Comparison of ENCODE assay signal across 1 cellular context in the genomic region with DNA sequence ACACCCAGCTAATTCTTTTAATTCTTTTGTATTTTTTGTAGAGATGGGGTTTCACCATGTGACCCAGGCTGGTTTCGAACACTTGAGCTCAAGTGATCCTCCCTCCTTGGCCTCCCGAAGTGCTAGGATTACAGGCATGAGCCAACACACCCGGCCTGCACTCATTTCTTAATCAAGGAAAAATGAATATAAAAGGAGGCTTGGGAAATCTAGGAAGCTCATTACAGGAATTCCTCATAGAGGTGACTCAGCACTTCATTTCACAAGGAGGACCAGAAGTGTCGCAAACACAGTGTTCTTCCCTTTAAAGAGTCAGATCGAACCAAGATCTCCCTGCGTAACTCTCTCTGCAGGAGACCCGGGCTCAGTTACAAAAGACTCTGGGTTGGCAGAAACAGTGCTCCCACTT.
TF ChIP-seq lines count a peak whose summit lies in the region.

No MANE protein-coding gene starts in this region.

TF ChIP-seq in GM23338, 12 proteins besides CTCF, POLR2A, EP300 and RAD21 (continued from another document):
- TF ChIP-seq, protein P1, sequence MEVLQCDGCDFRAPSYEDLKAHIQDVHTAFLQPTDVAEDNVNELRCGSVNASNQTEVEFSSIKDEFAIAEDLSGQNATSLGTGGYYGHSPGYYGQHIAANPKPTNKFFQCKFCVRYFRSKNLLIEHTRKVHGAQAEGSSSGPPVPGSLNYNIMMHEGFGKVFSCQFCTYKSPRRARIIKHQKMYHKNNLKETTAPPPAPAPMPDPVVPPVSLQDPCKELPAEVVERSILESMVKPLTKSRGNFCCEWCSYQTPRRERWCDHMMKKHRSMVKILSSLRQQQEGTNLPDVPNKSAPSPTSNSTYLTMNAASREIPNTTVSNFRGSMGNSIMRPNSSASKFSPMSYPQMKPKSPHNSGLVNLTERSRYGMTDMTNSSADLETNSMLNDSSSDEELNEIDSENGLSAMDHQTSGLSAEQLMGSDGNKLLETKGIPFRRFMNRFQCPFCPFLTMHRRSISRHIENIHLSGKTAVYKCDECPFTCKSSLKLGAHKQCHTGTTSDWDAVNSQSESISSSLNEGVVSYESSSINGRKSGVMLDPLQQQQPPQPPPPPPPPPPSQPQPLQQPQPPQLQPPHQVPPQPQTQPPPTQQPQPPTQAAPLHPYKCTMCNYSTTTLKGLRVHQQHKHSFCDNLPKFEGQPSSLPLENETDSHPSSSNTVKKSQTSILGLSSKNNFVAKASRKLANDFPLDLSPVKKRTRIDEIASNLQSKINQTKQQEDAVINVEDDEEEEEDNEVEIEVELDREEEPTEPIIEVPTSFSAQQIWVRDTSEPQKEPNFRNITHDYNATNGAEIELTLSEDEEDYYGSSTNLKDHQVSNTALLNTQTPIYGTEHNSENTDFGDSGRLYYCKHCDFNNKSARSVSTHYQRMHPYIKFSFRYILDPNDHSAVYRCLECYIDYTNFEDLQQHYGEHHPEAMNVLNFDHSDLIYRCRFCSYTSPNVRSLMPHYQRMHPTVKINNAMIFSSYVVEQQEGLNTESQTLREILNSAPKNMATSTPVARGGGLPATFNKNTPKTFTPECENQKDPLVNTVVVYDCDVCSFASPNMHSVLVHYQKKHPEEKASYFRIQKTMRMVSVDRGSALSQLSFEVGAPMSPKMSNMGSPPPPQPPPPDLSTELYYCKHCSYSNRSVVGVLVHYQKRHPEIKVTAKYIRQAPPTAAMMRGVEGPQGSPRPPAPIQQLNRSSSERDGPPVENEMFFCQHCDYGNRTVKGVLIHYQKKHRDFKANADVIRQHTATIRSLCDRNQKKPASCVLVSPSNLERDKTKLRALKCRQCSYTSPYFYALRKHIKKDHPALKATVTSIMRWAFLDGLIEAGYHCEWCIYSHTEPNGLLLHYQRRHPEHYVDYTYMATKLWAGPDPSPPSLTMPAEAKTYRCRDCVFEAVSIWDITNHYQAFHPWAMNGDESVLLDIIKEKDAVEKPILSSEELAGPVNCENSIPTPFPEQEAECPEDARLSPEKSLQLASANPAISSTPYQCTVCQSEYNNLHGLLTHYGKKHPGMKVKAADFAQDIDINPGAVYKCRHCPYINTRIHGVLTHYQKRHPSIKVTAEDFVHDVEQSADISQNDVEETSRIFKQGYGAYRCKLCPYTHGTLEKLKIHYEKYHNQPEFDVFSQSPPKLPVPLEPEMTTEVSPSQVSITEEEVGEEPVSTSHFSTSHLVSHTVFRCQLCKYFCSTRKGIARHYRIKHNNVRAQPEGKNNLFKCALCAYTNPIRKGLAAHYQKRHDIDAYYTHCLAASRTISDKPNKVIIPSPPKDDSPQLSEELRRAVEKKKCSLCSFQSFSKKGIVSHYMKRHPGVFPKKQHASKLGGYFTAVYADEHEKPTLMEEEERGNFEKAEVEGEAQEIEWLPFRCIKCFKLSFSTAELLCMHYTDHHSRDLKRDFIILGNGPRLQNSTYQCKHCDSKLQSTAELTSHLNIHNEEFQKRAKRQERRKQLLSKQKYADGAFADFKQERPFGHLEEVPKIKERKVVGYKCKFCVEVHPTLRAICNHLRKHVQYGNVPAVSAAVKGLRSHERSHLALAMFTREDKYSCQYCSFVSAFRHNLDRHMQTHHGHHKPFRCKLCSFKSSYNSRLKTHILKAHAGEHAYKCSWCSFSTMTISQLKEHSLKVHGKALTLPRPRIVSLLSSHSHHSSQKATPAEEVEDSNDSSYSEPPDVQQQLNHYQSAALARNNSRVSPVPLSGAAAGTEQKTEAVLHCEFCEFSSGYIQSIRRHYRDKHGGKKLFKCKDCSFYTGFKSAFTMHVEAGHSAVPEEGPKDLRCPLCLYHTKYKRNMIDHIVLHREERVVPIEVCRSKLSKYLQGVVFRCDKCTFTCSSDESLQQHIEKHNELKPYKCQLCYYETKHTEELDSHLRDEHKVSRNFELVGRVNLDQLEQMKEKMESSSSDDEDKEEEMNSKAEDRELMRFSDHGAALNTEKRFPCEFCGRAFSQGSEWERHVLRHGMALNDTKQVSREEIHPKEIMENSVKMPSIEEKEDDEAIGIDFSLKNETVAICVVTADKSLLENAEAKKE (CRISPR knock-in tag; IDR thresholded peaks at IDR 0.05): no peak
- TF ChIP-seq, protein P2, sequence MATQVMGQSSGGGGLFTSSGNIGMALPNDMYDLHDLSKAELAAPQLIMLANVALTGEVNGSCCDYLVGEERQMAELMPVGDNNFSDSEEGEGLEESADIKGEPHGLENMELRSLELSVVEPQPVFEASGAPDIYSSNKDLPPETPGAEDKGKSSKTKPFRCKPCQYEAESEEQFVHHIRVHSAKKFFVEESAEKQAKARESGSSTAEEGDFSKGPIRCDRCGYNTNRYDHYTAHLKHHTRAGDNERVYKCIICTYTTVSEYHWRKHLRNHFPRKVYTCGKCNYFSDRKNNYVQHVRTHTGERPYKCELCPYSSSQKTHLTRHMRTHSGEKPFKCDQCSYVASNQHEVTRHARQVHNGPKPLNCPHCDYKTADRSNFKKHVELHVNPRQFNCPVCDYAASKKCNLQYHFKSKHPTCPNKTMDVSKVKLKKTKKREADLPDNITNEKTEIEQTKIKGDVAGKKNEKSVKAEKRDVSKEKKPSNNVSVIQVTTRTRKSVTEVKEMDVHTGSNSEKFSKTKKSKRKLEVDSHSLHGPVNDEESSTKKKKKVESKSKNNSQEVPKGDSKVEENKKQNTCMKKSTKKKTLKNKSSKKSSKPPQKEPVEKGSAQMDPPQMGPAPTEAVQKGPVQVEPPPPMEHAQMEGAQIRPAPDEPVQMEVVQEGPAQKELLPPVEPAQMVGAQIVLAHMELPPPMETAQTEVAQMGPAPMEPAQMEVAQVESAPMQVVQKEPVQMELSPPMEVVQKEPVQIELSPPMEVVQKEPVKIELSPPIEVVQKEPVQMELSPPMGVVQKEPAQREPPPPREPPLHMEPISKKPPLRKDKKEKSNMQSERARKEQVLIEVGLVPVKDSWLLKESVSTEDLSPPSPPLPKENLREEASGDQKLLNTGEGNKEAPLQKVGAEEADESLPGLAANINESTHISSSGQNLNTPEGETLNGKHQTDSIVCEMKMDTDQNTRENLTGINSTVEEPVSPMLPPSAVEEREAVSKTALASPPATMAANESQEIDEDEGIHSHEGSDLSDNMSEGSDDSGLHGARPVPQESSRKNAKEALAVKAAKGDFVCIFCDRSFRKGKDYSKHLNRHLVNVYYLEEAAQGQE (IDR thresholded peaks at IDR 0.05; ENCODE audit: unreplicated experiment): no peak
- no peak for TF ChIP-seq EZH2 (IDR thresholded peaks at IDR 0.05; ENCODE audit: low read depth, unreplicated experiment)
- no peak for TF ChIP-seq ZNF114 (CRISPR knock-in tag; IDR thresholded peaks at IDR 0.05)
- no peak for TF ChIP-seq STAT1 (IDR thresholded peaks at IDR 0.05; ENCODE audit: unreplicated experiment)
